1 cellular context compared by ENCODE assay signal in the genomic region with DNA sequence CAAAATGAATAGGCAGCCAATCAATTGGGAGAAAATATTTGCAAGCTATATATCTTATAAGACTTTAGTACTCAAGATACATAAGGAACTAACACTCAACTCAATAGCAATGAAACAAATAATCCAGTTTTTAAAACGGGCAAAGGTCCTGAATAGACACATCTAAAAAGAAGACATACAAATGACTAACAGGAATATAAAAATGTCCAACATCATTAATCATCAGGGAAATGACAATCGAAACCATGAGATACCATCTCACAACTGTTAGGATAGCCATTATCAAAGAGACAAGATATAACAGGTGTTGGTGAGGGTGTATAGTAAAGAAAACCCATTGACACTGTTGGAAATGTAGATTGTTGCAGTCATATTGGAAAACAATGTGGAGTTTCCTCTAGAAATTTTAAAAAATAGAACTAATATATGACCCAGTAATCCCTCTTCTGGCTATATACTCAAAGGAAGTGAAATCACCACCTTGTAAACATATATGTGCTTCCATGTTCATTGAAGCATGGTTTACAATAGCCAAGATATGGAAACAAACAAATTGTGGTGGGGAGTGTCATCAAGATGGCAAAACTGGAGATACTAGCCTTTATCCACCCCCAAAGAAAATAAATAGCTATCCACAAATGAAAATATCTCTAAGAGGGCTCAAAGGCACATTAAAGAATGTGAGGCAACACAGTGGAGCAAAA.
TF ChIP-seq lines count a peak whose summit lies in the region.

No MANE protein-coding gene starts in this region.

TF ChIP-seq in GM12878, 131 proteins besides CTCF, POLR2A, EP300 and RAD21 (continued from another document):
- TF ChIP-seq, protein P1, sequence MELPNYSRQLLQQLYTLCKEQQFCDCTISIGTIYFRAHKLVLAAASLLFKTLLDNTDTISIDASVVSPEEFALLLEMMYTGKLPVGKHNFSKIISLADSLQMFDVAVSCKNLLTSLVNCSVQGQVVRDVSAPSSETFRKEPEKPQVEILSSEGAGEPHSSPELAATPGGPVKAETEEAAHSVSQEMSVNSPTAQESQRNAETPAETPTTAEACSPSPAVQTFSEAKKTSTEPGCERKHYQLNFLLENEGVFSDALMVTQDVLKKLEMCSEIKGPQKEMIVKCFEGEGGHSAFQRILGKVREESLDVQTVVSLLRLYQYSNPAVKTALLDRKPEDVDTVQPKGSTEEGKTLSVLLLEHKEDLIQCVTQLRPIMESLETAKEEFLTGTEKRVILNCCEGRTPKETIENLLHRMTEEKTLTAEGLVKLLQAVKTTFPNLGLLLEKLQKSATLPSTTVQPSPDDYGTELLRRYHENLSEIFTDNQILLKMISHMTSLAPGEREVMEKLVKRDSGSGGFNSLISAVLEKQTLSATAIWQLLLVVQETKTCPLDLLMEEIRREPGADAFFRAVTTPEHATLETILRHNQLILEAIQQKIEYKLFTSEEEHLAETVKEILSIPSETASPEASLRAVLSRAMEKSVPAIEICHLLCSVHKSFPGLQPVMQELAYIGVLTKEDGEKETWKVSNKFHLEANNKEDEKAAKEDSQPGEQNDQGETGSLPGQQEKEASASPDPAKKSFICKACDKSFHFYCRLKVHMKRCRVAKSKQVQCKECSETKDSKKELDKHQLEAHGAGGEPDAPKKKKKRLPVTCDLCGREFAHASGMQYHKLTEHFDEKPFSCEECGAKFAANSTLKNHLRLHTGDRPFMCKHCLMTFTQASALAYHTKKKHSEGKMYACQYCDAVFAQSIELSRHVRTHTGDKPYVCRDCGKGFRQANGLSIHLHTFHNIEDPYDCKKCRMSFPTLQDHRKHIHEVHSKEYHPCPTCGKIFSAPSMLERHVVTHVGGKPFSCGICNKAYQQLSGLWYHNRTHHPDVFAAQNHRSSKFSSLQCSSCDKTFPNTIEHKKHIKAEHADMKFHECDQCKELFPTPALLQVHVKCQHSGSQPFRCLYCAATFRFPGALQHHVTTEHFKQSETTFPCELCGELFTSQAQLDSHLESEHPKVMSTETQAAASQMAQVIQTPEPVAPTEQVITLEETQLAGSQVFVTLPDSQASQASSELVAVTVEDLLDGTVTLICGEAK (IDR thresholded peaks at IDR 0.05; ENCODE audit: borderline replicate concordance), result no peak
- TF ChIP-seq, protein P2, sequence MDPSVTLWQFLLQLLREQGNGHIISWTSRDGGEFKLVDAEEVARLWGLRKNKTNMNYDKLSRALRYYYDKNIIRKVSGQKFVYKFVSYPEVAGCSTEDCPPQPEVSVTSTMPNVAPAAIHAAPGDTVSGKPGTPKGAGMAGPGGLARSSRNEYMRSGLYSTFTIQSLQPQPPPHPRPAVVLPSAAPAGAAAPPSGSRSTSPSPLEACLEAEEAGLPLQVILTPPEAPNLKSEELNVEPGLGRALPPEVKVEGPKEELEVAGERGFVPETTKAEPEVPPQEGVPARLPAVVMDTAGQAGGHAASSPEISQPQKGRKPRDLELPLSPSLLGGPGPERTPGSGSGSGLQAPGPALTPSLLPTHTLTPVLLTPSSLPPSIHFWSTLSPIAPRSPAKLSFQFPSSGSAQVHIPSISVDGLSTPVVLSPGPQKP (IDR thresholded peaks at IDR 0.05; ENCODE audit: low read depth, low read length), result no peak
- TF ChIP-seq, protein P3, sequence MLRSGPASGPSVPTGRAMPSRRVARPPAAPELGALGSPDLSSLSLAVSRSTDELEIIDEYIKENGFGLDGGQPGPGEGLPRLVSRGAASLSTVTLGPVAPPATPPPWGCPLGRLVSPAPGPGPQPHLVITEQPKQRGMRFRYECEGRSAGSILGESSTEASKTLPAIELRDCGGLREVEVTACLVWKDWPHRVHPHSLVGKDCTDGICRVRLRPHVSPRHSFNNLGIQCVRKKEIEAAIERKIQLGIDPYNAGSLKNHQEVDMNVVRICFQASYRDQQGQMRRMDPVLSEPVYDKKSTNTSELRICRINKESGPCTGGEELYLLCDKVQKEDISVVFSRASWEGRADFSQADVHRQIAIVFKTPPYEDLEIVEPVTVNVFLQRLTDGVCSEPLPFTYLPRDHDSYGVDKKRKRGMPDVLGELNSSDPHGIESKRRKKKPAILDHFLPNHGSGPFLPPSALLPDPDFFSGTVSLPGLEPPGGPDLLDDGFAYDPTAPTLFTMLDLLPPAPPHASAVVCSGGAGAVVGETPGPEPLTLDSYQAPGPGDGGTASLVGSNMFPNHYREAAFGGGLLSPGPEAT (IDR thresholded peaks at IDR 0.05; ENCODE audit: low read depth), result no peak
- TF ChIP-seq ZNF622 (IDR thresholded peaks at IDR 0.05), result no peak
- no peak for TF ChIP-seq BRCA1 (IDR thresholded peaks at IDR 0.05; ENCODE audit: low read depth, low read length)
- no peak for TF ChIP-seq JUNB (IDR thresholded peaks at IDR 0.05)
- TF ChIP-seq BCL11A (IDR thresholded peaks at IDR 0.05; ENCODE audit: low read depth, low read length), result no peak
TF ChIP-seq in GM12878: peak in this region for 0.
